In the genomic region with DNA sequence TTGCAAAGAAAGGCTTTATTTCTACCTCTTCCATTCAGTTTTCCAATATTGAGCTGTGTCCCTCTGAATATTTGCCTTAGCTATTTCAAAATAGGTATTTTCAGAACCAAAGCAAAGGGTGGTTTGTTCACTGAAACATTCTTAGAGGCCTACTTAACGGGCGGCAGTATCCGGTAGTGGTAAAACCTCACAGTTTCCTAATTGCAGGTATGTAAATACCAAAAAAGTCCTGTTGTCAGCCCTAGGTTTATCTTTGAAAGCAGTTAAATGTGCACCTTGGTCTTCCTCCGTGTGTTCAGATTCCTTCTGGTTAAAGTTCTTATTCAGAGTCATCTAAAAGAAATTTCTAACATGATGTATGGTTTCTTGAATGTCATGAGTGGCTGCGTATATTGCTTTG, we compare ENCODE assay signal across 7 cellular contexts.
"Had no signal": no experiment of that assay in that cellular context is flagged by ENCODE, and none has a peak within 500 bp of the region (broad histone marks: within the 10 kb centered on the region; RNA-seq: fewer than 3 reads in every experiment).

No MANE protein-coding gene starts in this region.

- H3K4me3 Mint-ChIP-seq: H9, IgD-negative memory B cell had no signal

- FAIRE-seq: H54, HTR-8/SVneo had no signal

- H3K27me3 Mint-ChIP-seq: IgD-negative memory B cell had no signal

- H3K27ac Mint-ChIP-seq: H9, IgD-negative memory B cell had no signal

- DNase-seq: GM23248, GOT3, H9, HCEC 1CT had no signal

- H3K4me3 ChIP-seq: GM23248 had no signal

- H3K9me3 Mint-ChIP-seq: H9, IgD-negative memory B cell had no signal

- H3K27ac ChIP-seq: GM23248 had no signal

- H3K9ac ChIP-seq: GM23248 had no signal

- H2AFZ ChIP-seq: GM23248 had no signal
